In genomic region chr20:5652626-5653573, GRCh38 we compare ENCODE assay signal across 11 cellular contexts. TPM values are rescaled to one million over a fixed set of nuclear protein-coding genes. Genes with fewer than 3 reads are reported as not detected.
DNase-seq lines count a peak whose midpoint lies in the region; ATAC-seq and TF ChIP-seq lines count a peak whose summit lies in the region.
"Had no signal": no experiment of that assay in that cellular context is flagged by ENCODE, and none has a peak within 500 bp of the region (broad histone marks: within the 10 kb centered on the region; RNA-seq: fewer than 3 reads in every experiment).

No MANE protein-coding gene starts in this region.

- CTCF ChIA-PET in T-cell (lab: Charles Lee), result interaction anchor here in 1 of 2 donors (0.6 to 0.7 kb wide), 2 partner anchors 8 to 71 kb away, joined by 3 read pairs; no protein-coding TSS in a partner anchor

- POLR2A ChIA-PET in T-cell (lab: Charles Lee), result no interaction called here

- no peaks in the 10 kb centered on the region for H3K9me3 ChIP-seq in right cardiac atrium (ENCODE audit: control insufficient read depth, low read length)

- H3K4me1 Mint-ChIP-seq in T-cell, result peaks cover 12 to 31% (median 19%) of the 10 kb centered on the region in 3 donors

- H3K27me3 Mint-ChIP-seq in T-cell, result no peaks in the 10 kb centered on the region

- H3K4me3 ChIP-seq in right cardiac atrium (ENCODE audit: low read length), result no peak overlapping the region

- H3K4me1 ChIP-seq in right cardiac atrium (ENCODE audit: control insufficient read depth, insufficient read depth, low read length) (peaks cover 8% of the 10 kb centered on the region), foreskin keratinocyte (peaks cover 22% of the 10 kb centered on the region)

- no peak for TF ChIP-seq CTCF in foreskin keratinocyte (conservative IDR thresholded peaks at IDR 0.05)

- H3K4me3 Mint-ChIP-seq in T-cell, result peak overlapping the region in 1 of 3 donors; percentile 42

- DNase-seq in left ventricle myocardium superior, result no peak
- no peak for DNase-seq in right cardiac atrium
- no peak for DNase-seq in T-cell
- DNase-seq in foreskin keratinocyte, result peak; percentile 89 to 93
- DNase-seq in COLO668 (lab: John Stamatoyannopoulos, UW; ENCODE audit: unreplicated experiment), result no peak
- no peak for DNase-seq in DMS153 treated with DMSO at 0.1 percent for 48 hours (lab: John Stamatoyannopoulos, UW; ENCODE audit: unreplicated experiment)
- DNase-seq: anterior cingulate cortex, C1 segment of cervical spinal cord, NCI-H1694 treated with DMSO at 0.1 percent for 48 hours had no signal

- H3K9me3 Mint-ChIP-seq in T-cell, result no peaks in the 10 kb centered on the region

- peak overlapping the region; percentile 44 to 78 for H3K27ac Mint-ChIP-seq in T-cell

- H3K27me3 ChIP-seq in right cardiac atrium (ENCODE audit: control insufficient read depth, insufficient read depth), result no peaks in the 10 kb centered on the region
- no peaks in the 10 kb centered on the region for H3K27me3 ChIP-seq in foreskin keratinocyte

- ATAC-seq in left ventricle myocardium superior (peak; percentile 24), right cardiac atrium (no peak), T-cell (replicated peaks in 1 of 4) (peak in 3 of 4 experiments; percentile 54 to 65 (median 63)), foreskin keratinocyte (peak; percentile 19), HG03097 (IDR thresholded peaks at IDR 0.05; ENCODE audit: low FRiP score, unreplicated experiment) (no peak), HG02759 (IDR thresholded peaks at IDR 0.05; ENCODE audit: unreplicated experiment) (no peak)

- intact Hi-C loops in left ventricle myocardium superior (cut with micrococcal nuclease) (no loop called here), right cardiac atrium (cut with DNase I) (no loop called here)

- WGBS in right cardiac atrium, result 88% methylated on average over 8 of the region's 8 CpGs

- no peaks in the 10 kb centered on the region for H3K36me3 Mint-ChIP-seq in T-cell

- H3K27ac ChIP-seq in right cardiac atrium (ENCODE audit: low read length), result no peak overlapping the region
- H3K27ac ChIP-seq in foreskin keratinocyte, result peak overlapping the region; percentile 93

RNA-seq across cellular contexts. Expression of gene GPCPD1, which starts 42.1 kb away (rescaled TPM):
- total RNA-seq in left ventricle myocardium superior (20.1 TPM), right cardiac atrium (10 to 100 TPM; 26.7 to 31.2 (median 28.7) TPM), T-cell (100 to 1,000 TPM in 2 of 5 donors, 10 to 100 TPM in 3; 48.8 to 104 (median 57.4) TPM), foreskin keratinocyte (7.3 and 8.9 TPM in 2 replicates)
- polyA plus RNA-seq in right cardiac atrium (8.9 TPM), foreskin keratinocyte (2.5 and 2.9 TPM in 2 replicates)

Comparison
In these comparisons a context has a peak if more than half of its experiments do, and no peak if none do; other contexts are left out.
1. ATAC-seq: peak in left ventricle myocardium superior (single experiment), T-cell (3 of 4) and foreskin keratinocyte (single experiment); none in right cardiac atrium (0 of 2), HG03097 (single experiment) and HG02759 (single experiment).
2. DNase-seq: peak in foreskin keratinocyte (2 of 2); none in left ventricle myocardium superior (single experiment), right cardiac atrium (0 of 3), T-cell (0 of 34), COLO668 (single experiment) and DMS153 treated with DMSO at 0.1 percent for 48 hours (single experiment).